8 cellular contexts compared by ENCODE assay signal in the genomic region with DNA sequence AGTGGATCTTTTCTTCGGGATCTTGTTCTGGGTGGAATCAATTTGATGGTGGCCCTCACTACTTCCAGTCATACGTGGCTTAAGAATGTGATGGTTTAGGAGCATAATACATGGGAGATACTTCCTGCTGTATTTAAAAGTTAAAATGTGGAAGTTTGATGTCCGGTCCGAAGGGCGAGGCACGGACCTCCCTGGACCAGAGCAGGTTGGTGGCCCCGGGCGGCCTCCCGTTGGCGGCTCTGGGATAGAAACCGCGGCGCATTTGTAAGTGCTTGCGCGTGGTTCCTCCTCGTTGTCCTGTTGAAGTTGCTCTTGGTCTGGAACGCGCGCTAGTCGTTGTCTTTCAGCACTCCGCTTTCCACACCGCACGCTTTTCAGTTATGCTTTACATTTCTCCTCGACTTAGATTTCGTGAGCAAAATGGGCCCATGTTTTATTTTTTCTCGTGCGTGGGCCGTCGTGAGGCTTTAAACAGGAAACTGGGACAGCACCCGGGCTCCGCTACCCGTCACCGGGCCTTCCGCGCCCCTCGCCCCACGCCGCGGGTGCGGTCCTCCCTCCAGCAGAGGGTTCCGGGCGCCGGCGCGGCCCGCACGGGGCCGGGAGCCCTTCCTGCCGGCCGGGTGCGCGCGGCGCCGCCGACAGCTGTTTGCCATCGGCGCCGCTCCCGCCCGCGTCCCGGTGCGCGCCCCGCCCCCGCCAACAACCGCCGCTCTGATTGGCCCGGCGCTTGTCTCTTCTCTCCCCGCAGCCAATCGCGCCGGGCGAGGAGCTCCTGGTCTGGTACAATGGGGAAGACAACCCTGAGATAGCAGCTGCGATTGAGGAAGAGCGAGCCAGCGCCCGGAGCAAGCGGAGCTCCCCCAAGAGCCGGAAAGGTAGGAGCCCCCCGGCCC. TPM values are rescaled to one million over a fixed set of nuclear protein-coding genes. Genes with fewer than 3 reads are reported as not detected.
DNase-seq lines count a peak whose midpoint lies in the region; ATAC-seq and TF ChIP-seq lines count a peak whose summit lies in the region.

No MANE protein-coding gene starts in this region.

- H3F3A ChIP-seq in Loucy (ENCODE audit: low read depth) = no peaks in the 10 kb centered on the region
- H3F3A ChIP-seq in neural cell (ENCODE audit: insufficient read depth, low read length, poor library complexity, severe bottlenecking) = no peaks in the 10 kb centered on the region

- H2BK12ac ChIP-seq in H9 (ENCODE audit: insufficient read length, low read depth, low read length) = no peak overlapping the region

- H3K79me1 ChIP-seq in H9 (ENCODE audit: insufficient read depth, low read depth, low read length, poor library complexity, severe bottlenecking) = no peaks in the 10 kb centered on the region

- no peak overlapping the region for H2BK5ac ChIP-seq in H9 (ENCODE audit: insufficient read length, low read length)

- no peak overlapping the region for H2BK120ac ChIP-seq in H9 (ENCODE audit: low read depth, low read length, poor library complexity, severe bottlenecking)

- peak; percentile 26 for TF ChIP-seq EP300 in neural cell (conservative IDR thresholded peaks at IDR 0.05; ENCODE audit: poor library complexity, severe bottlenecking)

- peak; percentile 94 for ATAC-seq in RWPE2 (ENCODE audit: low read depth)
- ATAC-seq in stimulated activated naive CD8-positive, alpha-beta T cell treated with anti-CD3 and anti-CD28 coated beads, Interleukin-15, amount 100 ng/mL, for 72 hours = peak; percentile 95

- TF ChIP-seq RAD21 in neural cell (conservative IDR thresholded peaks at IDR 0.05) = peak; percentile 49

- no peak overlapping the region for H2AFZ ChIP-seq in H9 (ENCODE audit: low read length)
- H2AFZ ChIP-seq in Loucy (ENCODE audit: low read length) = peak overlapping the region; percentile 90
- peak overlapping the region; percentile 19 for H2AFZ ChIP-seq in neural cell (ENCODE audit: low read depth, low read length)

- H3K27me3 ChIP-seq in H9 (ENCODE audit: insufficient read depth, low read length) (no peaks in the 10 kb centered on the region; the same call in 1 of the 2 replicates), Loucy (ENCODE audit: insufficient read depth, low read length, poor library complexity, severe bottlenecking) (no peaks in the 10 kb centered on the region), RWPE2 (ENCODE audit: insufficient read depth, poor library complexity, severe bottlenecking) (no peaks in the 10 kb centered on the region), neural cell (ENCODE audit: insufficient read depth, low read depth, low read length) (no peaks in the 10 kb centered on the region)

- H2BK20ac ChIP-seq in H9 (ENCODE audit: low read depth, low read length, poor library complexity, severe bottlenecking) = no peak overlapping the region

- H4K91ac ChIP-seq in H9 (ENCODE audit: insufficient read length, low read depth, low read length) = no peak overlapping the region

- H3K36me3 ChIP-seq in Loucy (ENCODE audit: insufficient read depth, low read length) (peaks cover 5% of the 10 kb centered on the region; the same call in 1 of the 2 replicates), RWPE2 (ENCODE audit: low read depth) (peaks cover 16% of the 10 kb centered on the region; the same call in 1 of the 2 replicates), neural cell (ENCODE audit: insufficient read depth, low read length) (no peaks in the 10 kb centered on the region)

- H3K9ac ChIP-seq in H9 (ENCODE audit: extremely low read depth, insufficient read length, low read length) (peak overlapping the region; percentile 5), Loucy (ENCODE audit: low read depth, low read length, poor library complexity, severe bottlenecking) (peak overlapping the region; percentile 82), neural cell (ENCODE audit: low read length) (peak overlapping the region; percentile 67)

- peak overlapping the region; percentile 81 to 88 for H3K4me3 Mint-ChIP-seq in H9
- H3K4me3 Mint-ChIP-seq in stimulated activated naive CD8-positive, alpha-beta T cell treated with anti-CD3 and anti-CD28 coated beads, Interleukin-15, amount 100 ng/mL, for 72 hours = peak overlapping the region; percentile 91 to 98

- no peak overlapping the region for H4K8ac ChIP-seq in H9 (replicated peaks; ENCODE audit: insufficient read length, low read depth, low read length)

- H3K56ac ChIP-seq in H9 (ENCODE audit: insufficient read length, low read depth, low read length) = no peak overlapping the region

- H3K4me2 ChIP-seq in H9 (ENCODE audit: insufficient read depth, insufficient read length, low read length) (peak overlapping the region; percentile 66), Loucy (ENCODE audit: low read depth, low read length, poor library complexity, severe bottlenecking) (peak overlapping the region; percentile 84), neural cell (ENCODE audit: low read length) (peak overlapping the region; percentile 79)

- DNase-seq in G401 (ENCODE audit: low spot score) (peak; percentile 96), H9 (peak; percentile 96), RWPE2 (ENCODE audit: low spot score) (peak; percentile 95), fibroblast of the conjunctiva (ENCODE audit: low read depth) (peak; percentile 88)
- peak; percentile 98 for DNase-seq in activated effector memory CD4-positive, alpha-beta T cell treated with anti-CD3 and anti-CD28 coated beads, Interleukin-2, amount 50 U/mL, for 16 hours
- DNase-seq in stimulated activated naive CD8-positive, alpha-beta T cell treated with anti-CD3 and anti-CD28 coated beads, Interleukin-15, amount 100 ng/mL, for 72 hours = peak; percentile 94 to 95

- H3K4me3 ChIP-seq in Loucy (ENCODE audit: low read length, poor library complexity, severe bottlenecking) (peak overlapping the region; percentile 90), RWPE2 (ENCODE audit: severe bottlenecking) (peak overlapping the region; percentile 57), neural cell (ENCODE audit: low read length) (peak overlapping the region; percentile 82)

- H3K9me3 Mint-ChIP-seq in H9 = no peaks in the 10 kb centered on the region
- H3K9me3 Mint-ChIP-seq in stimulated activated naive CD8-positive, alpha-beta T cell treated with anti-CD3 and anti-CD28 coated beads, Interleukin-15, amount 100 ng/mL, for 72 hours = no peaks in the 10 kb centered on the region

- H3K14ac ChIP-seq in H9 (ENCODE audit: insufficient read depth, low read length) = peak overlapping the region; percentile 3; the same call in 1 of the 2 replicates

- no peaks in the 10 kb centered on the region; a peak in 1 of 7 replicates for H3K36me3 Mint-ChIP-seq in H9 (ENCODE audit: insufficient read depth in 1 of 3, low read depth in 3 of 3)

- H3K27ac Mint-ChIP-seq in H9 = no peak overlapping the region; a peak in 1 of 7 replicates
- peak overlapping the region; percentile 94 to 97 for H3K27ac Mint-ChIP-seq in stimulated activated naive CD8-positive, alpha-beta T cell treated with anti-CD3 and anti-CD28 coated beads, Interleukin-15, amount 100 ng/mL, for 72 hours

- H3K27ac ChIP-seq in H9 (ENCODE audit: insufficient read length, low read depth, low read length) (no peak overlapping the region), RWPE2 (ENCODE audit: poor library complexity, severe bottlenecking) (peak overlapping the region; percentile 79), neural cell (ENCODE audit: low read length) (peak overlapping the region; percentile 54)

- H3K9me2 ChIP-seq in Loucy (replicated peaks; ENCODE audit: low read depth, low read length) (no peaks in the 10 kb centered on the region), neural cell (ENCODE audit: insufficient read depth, low read length) (no peaks in the 10 kb centered on the region)

- no peak overlapping the region for H3T11ph ChIP-seq in H9 (ENCODE audit: low read length)

- H2BK15ac ChIP-seq in H9 (ENCODE audit: low read depth, low read length) = no peak overlapping the region

- WGBS in H9 (ENCODE audit: extremely low coverage, insufficient read length, low lambda C conversion rate) = no CpG with 5 or more reads among the region's 83 CpGs

- peaks cover 5% of the 10 kb centered on the region for H3K23me2 ChIP-seq in H9 (ENCODE audit: insufficient read length, low read depth, low read length, poor library complexity, severe bottlenecking)

- H3K79me2 ChIP-seq in H9 (ENCODE audit: insufficient read depth, low read length) (no peaks in the 10 kb centered on the region; the same call in 1 of the 2 replicates), Loucy (ENCODE audit: insufficient read depth, low read length) (peaks cover 79% of the 10 kb centered on the region), neural cell (replicated peaks; ENCODE audit: insufficient read depth, low read length) (peaks cover 40% of the 10 kb centered on the region)

- H4K20me1 ChIP-seq in H9 (ENCODE audit: control insufficient read depth, insufficient read depth, insufficient read length) (no peaks in the 10 kb centered on the region), Loucy (ENCODE audit: insufficient read depth, low read length, poor library complexity, severe bottlenecking) (peaks cover 43% of the 10 kb centered on the region), neural cell (ENCODE audit: insufficient read depth) (peaks cover 19% of the 10 kb centered on the region)

- H3K23ac ChIP-seq in H9 (ENCODE audit: insufficient read length, low read depth, low read length) = no peak overlapping the region

- H3K4me1 Mint-ChIP-seq in H9 = peaks cover 12 to 18% of the 10 kb centered on the region in 2 experiments
- peaks cover 54% of the 10 kb centered on the region for H3K4me1 Mint-ChIP-seq in stimulated activated naive CD8-positive, alpha-beta T cell treated with anti-CD3 and anti-CD28 coated beads, Interleukin-15, amount 100 ng/mL, for 72 hours

- H2AK5ac ChIP-seq in H9 (ENCODE audit: insufficient read length, low read length) = no peak overlapping the region

- no peaks in the 10 kb centered on the region for H3K4me1 ChIP-seq in H9 (ENCODE audit: insufficient read depth, low read length)
- peaks cover 48% of the 10 kb centered on the region for H3K4me1 ChIP-seq in Loucy (ENCODE audit: insufficient read depth, low read length, poor library complexity, severe bottlenecking)
- peaks cover 15% of the 10 kb centered on the region for H3K4me1 ChIP-seq in RWPE2 (ENCODE audit: insufficient read depth, poor library complexity, severe bottlenecking)

- peak; percentile 27; the same call in 2 of the 3 replicates for TF ChIP-seq CTCF in H9 (conservative IDR thresholded peaks at IDR 0.05)
- peak; percentile 34; the same call in 1 of the 2 replicates for TF ChIP-seq CTCF in Loucy (conservative IDR thresholded peaks at IDR 0.05; ENCODE audit: low read length)
- TF ChIP-seq CTCF in RWPE2 (IDR thresholded peaks at IDR 0.05; ENCODE audit: poor library complexity, severe bottlenecking) = peak; percentile 45
- TF ChIP-seq CTCF in neural cell (IDR thresholded peaks at IDR 0.05; ENCODE audit: poor library complexity, severe bottlenecking) = peak; percentile 51

- H3K9me3 ChIP-seq in H9 (ENCODE audit: control insufficient read depth, low read depth, low read length) (no peaks in the 10 kb centered on the region), Loucy (ENCODE audit: insufficient read depth, low read depth, low read length) (no peaks in the 10 kb centered on the region), RWPE2 (ENCODE audit: severe bottlenecking) (no peaks in the 10 kb centered on the region), neural cell (ENCODE audit: low read length) (no peaks in the 10 kb centered on the region)

- no peak overlapping the region for H3K18ac ChIP-seq in H9 (ENCODE audit: insufficient read length, low read depth, low read length)

- peaks cover 23% of the 10 kb centered on the region for H3K27me3 Mint-ChIP-seq in H9 (ENCODE audit: low read depth)
- H3K27me3 Mint-ChIP-seq in stimulated activated naive CD8-positive, alpha-beta T cell treated with anti-CD3 and anti-CD28 coated beads, Interleukin-15, amount 100 ng/mL, for 72 hours = no peaks in the 10 kb centered on the region

- no peak overlapping the region for H3K4ac ChIP-seq in H9 (ENCODE audit: low read depth, low read length)

- in situ Hi-C loops in G401 (cut with HindIII; ENCODE audit: low sequenced_read_pairs) = no loop called here

- H4K5ac ChIP-seq in H9 (ENCODE audit: insufficient read length, low read depth, low read length) = no peak overlapping the region

RNA-seq across cellular contexts. Expression of a gene that starts 48.9 kb away (rescaled TPM):
- 1.1 and 7.9 TPM in 2 replicates for total RNA-seq in G401 (2014; rRNA removed; shearing (Covaris generic))
- 22.9 and 24.5 TPM in 2 replicates for total RNA-seq in H9 (2021)
- polyA plus RNA-seq in neural cell = 10.7 TPM in 2 replicates
- 31.7 and 43.2 TPM in 2 replicates for polyA minus RNA-seq in neural cell

Comparison
In these comparisons a context has a peak if more than half of its experiments do, and no peak if none do; other contexts are left out.
1. H3K9ac ChIP-seq: peak in every context shown above with its lines; median percentile 82 in Loucy; 67 in neural cell; 5 in H9.
2. H3K27ac Mint-ChIP-seq: peak in stimulated activated naive CD8-positive, alpha-beta T cell treated with anti-CD3 and anti-CD28 coated beads, Interleukin-15, amount 100 ng/mL, for 72 hours (2 of 2); none in H9 (0 of 3).
3. Peak in every context shown above with its lines, with median percentiles within 50 percentile points of each other: DNase-seq, H3K4me2 ChIP-seq, CTCF ChIP-seq and H3K4me3 ChIP-seq.